17 cellular contexts compared by ENCODE assay signal in the genomic region with DNA sequence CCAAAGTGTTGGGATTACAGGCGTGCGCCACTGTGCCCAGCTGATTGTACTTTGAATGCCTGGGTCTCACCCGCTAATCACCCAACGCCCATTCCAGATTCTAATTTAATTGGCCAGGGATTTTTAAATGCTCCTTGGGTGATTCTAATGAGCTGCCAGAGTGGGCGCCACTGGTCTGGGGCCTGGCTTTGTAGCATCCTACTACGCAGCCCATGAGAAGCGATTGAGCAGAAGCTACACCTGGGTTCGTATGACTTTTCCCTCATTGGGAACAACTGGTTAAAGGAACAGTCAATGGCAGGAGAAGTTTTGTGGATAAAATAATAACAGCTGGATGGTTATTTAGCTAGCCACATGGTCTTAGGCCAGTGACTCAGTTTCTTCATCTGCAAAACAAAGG.
DNase-seq lines count a peak whose midpoint lies in the region; ATAC-seq and TF ChIP-seq lines count a peak whose summit lies in the region.
"Had no signal": no experiment of that assay in that cellular context is flagged by ENCODE, and none has a peak within 500 bp of the region (broad histone marks: within the 10 kb centered on the region; RNA-seq: fewer than 3 reads in every experiment).

No MANE protein-coding gene starts in this region.

- H3K9me3 Mint-ChIP-seq in Caco-2 (ENCODE audit: unreplicated experiment): peaks cover 18% of the 10 kb centered on the region
- H3K9me3 Mint-ChIP-seq: CD4-positive, alpha-beta T cell had no signal

- H3K36me3 ChIP-seq in SJCRH30 (no peaks in the 10 kb centered on the region), esophagus muscularis mucosa (no peaks in the 10 kb centered on the region), OCI-LY7 (ENCODE audit: insufficient read depth, low read length) (no peaks in the 10 kb centered on the region), Caco-2 (ENCODE audit: control insufficient read depth, insufficient read depth, low read length) (no peaks in the 10 kb centered on the region)

- H3K4me1 ChIP-seq in SJCRH30 (peaks cover 18% of the 10 kb centered on the region), esophagus muscularis mucosa (no peaks in the 10 kb centered on the region), OCI-LY7 (ENCODE audit: insufficient read depth, low read length, poor library complexity, severe bottlenecking) (peaks cover 2% of the 10 kb centered on the region), Caco-2 (no peaks in the 10 kb centered on the region)
- H3K4me1 ChIP-seq: A549 had no signal

- DNase-seq in NCI-H146 (lab: John Stamatoyannopoulos, UW): peak; percentile 14
- DNase-seq in NCI-H146 treated with DMSO at 0.1 percent for 48 hours (lab: John Stamatoyannopoulos, UW; ENCODE audit: unreplicated experiment): no peak
- DNase-seq in SJCRH30: peak; percentile 34 to 56
- peak; percentile 75 for DNase-seq in esophagus muscularis mucosa (ENCODE audit: extremely low spot score)
- no peak for DNase-seq in OCI-LY7 (ENCODE audit: low spot score)
- no peak for DNase-seq in SKM-1 treated with dmso at 0.1 percent for 144 hours (lab: John Stamatoyannopoulos, UW; ENCODE audit: unreplicated experiment)
- DNase-seq in Caco-2: no peak
- DNase-seq: AML-193; CD4-positive, alpha-beta T cell; DMS79; GDM1; GOT3; HCEC 1CT had no signal

- TF ChIP-seq CTCF in esophagus muscularis mucosa (IDR thresholded peaks at IDR 0.05): no peak
- no peak for TF ChIP-seq CTCF in OCI-LY7 (conservative IDR thresholded peaks at IDR 0.05; ENCODE audit: low read length)
- no peak for TF ChIP-seq CTCF in Caco-2 (IDR thresholded peaks at IDR 0.05; ENCODE audit: insufficient read depth in 1 of 2, low read depth in 1 of 2, low read length in 1 of 2, severe bottlenecking in 1 of 2, unreplicated experiment in 1 of 2)

- H3K9me3 ChIP-seq in SJCRH30 (replicated peaks) (no peaks in the 10 kb centered on the region; the same call in 1 of the 2 replicates), esophagus muscularis mucosa (no peaks in the 10 kb centered on the region), OCI-LY7 (ENCODE audit: low read length) (no peaks in the 10 kb centered on the region), Caco-2 (no peaks in the 10 kb centered on the region)
- H3K9me3 ChIP-seq: A549 had no signal

- H3K4me2 ChIP-seq in OCI-LY7 (ENCODE audit: low read length): no peak overlapping the region
- H3K4me2 ChIP-seq: A549 had no signal

- H3K79me2 ChIP-seq in OCI-LY7 (ENCODE audit: insufficient read depth, low read depth, low read length): no peaks in the 10 kb centered on the region

- no peak for TF ChIP-seq POLR2A in esophagus muscularis mucosa (IDR thresholded peaks at IDR 0.05; ENCODE audit: low read depth)

- WGBS in esophagus muscularis mucosa: 98% methylated on average over 8 of the region's 8 CpGs

- H3K36me3 Mint-ChIP-seq in Caco-2 (ENCODE audit: insufficient read depth, unreplicated experiment): no peaks in the 10 kb centered on the region

- H3K4me1 Mint-ChIP-seq in Caco-2 (ENCODE audit: low read depth, unreplicated experiment): peaks cover 15% of the 10 kb centered on the region

- BruUV-seq in OCI-LY7 (replicated peaks; lab: Mats Ljungman, UMichigan) (no TSS peak), Caco-2 (replicated peaks; lab: Mats Ljungman, UMichigan) (no TSS peak)

- peak overlapping the region; percentile 31 for H3K4me3 ChIP-seq in SJCRH30
- no peak overlapping the region for H3K4me3 ChIP-seq in esophagus muscularis mucosa
- no peak overlapping the region for H3K4me3 ChIP-seq in OCI-LY7 (ENCODE audit: low read depth, low read length, poor library complexity, severe bottlenecking)
- H3K4me3 ChIP-seq in Caco-2 (ENCODE audit: low read depth, low read length): no peak overlapping the region
- H3K4me3 ChIP-seq: A549 had no signal

- H2AFZ ChIP-seq in OCI-LY7 (ENCODE audit: low read length): no peak overlapping the region

- H3K9me2 ChIP-seq in OCI-LY7 (ENCODE audit: insufficient read depth, low read length): no peaks in the 10 kb centered on the region

- no peak overlapping the region for H3K4me3 Mint-ChIP-seq in Caco-2 (ENCODE audit: unreplicated experiment)
- H3K4me3 Mint-ChIP-seq: CD4-positive, alpha-beta T cell had no signal

- H3K27me3 ChIP-seq in SJCRH30: no peaks in the 10 kb centered on the region
- peaks cover 0 to 9% (median 0%) of the 10 kb centered on the region in 4 donors for H3K27me3 ChIP-seq in esophagus muscularis mucosa
- H3K27me3 ChIP-seq in Caco-2 (replicated peaks; ENCODE audit: control insufficient read depth, insufficient read depth, low read length): no peaks in the 10 kb centered on the region

- CTCF ChIA-PET in OCI-LY7 (lab: Charles Lee; ENCODE audit: unreplicated experiment) (no interaction called here), Caco-2 (lab: Charles Lee) (no interaction called here)

- H4K20me1 ChIP-seq in OCI-LY7 (ENCODE audit: insufficient read depth, low read length): no peaks in the 10 kb centered on the region

- POLR2A ChIA-PET in OCI-LY7 (lab: Charles Lee) (no interaction called here), Caco-2 (lab: Charles Lee) (no interaction called here)

- ATAC-seq in HG03095 (IDR thresholded peaks at IDR 0.05; ENCODE audit: unreplicated experiment): no peak
- ATAC-seq: A549 had no signal

- peak overlapping the region; percentile 88 for H3K27ac ChIP-seq in SJCRH30
- H3K27ac ChIP-seq in esophagus muscularis mucosa (replicated peaks in 1 of 4): no peak overlapping the region
- H3K27ac ChIP-seq in OCI-LY7 (ENCODE audit: low read depth, low read length, poor library complexity, severe bottlenecking): no peak overlapping the region
- H3K27ac ChIP-seq: 22Rv1, A549, C4-2B had no signal

- H3K27me3 Mint-ChIP-seq in Caco-2 (ENCODE audit: insufficient read depth, unreplicated experiment): no peaks in the 10 kb centered on the region

- intact Hi-C loops in esophagus muscularis mucosa (cut with DNase I): no loop called here
- intact Hi-C loops in OCI-LY7 (cut with micrococcal nuclease; ENCODE audit: unreplicated experiment): no loop called here
- intact Hi-C loops in Caco-2 (cut with micrococcal nuclease; ENCODE audit: unreplicated experiment): no loop called here

- no peak overlapping the region for H3K27ac Mint-ChIP-seq in Caco-2 (ENCODE audit: unreplicated experiment)
- H3K27ac Mint-ChIP-seq: CD4-positive, alpha-beta T cell had no signal

- no peak for TF ChIP-seq EP300 in esophagus muscularis mucosa (IDR thresholded peaks at IDR 0.05)

Comparison
In these comparisons a context has a peak if more than half of its experiments do, and no peak if none do; other contexts are left out.
1. DNase-seq: peak in NCI-H146 (single experiment), SJCRH30 (2 of 2) and esophagus muscularis mucosa (single experiment); none in NCI-H146 treated with DMSO at 0.1 percent for 48 hours (single experiment), OCI-LY7 (single experiment), SKM-1 treated with dmso at 0.1 percent for 144 hours (single experiment) and Caco-2 (0 of 2).